ENCODE assay signal across 28 cellular contexts in the genomic region with DNA sequence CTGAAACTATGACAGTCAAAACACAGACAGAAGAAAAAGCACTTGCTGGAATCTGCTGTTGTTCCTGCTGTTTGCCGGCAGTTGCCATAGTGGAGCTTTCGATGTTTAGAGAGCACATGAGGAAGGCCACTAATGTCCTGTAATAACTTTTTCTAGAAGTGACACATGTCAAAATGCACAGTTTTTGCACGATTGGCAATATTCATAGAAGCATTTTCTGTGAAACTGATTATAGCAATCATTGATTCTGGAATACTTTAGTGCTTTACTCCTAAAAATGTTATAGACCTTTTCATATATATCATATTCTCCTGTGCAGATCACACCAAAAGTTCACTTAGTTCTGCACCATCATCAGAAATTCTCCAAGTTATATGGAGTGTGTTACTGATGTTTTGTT.
DNase-seq lines count a peak whose midpoint lies in the region; ATAC-seq, FAIRE-seq and TF ChIP-seq lines count a peak whose summit lies in the region.
"Had no signal": no experiment of that assay in that cellular context is flagged by ENCODE, and none has a peak within 500 bp of the region (broad histone marks: within the 10 kb centered on the region; RNA-seq: fewer than 3 reads in every experiment).

No MANE protein-coding gene starts in this region.

- TF ChIP-seq RAD21 in A549 (conservative IDR thresholded peaks at IDR 0.05 in 1 of 2, IDR thresholded peaks at IDR 0.05 in 1 of 2) = no peak

- H2AFZ ChIP-seq in PC-9 = no peak overlapping the region

- 58% methylated on average over 3 of the region's 3 CpGs for WGBS in A549 (ENCODE audit: missing lambda C conversion rate)

- no peak overlapping the region for H3K4me3 Mint-ChIP-seq in progenitor cell of endocrine pancreas (ENCODE audit: low read depth)
- H3K4me3 Mint-ChIP-seq: CD14-positive monocyte; CD4-positive, alpha-beta T cell; CD8-positive, alpha-beta memory T cell; HFFc6 had no signal

- H3K27ac Mint-ChIP-seq in progenitor cell of endocrine pancreas = peak overlapping the region; percentile 39
- H3K27ac Mint-ChIP-seq: CD14-positive monocyte; CD4-positive, alpha-beta T cell; CD8-positive, alpha-beta memory T cell; HFFc6 had no signal

- BruUV-seq in PC-9 (replicated peaks; lab: Mats Ljungman, UMichigan) = no TSS peak

- no peak for FAIRE-seq in A549 (lab: Jason Lieb, UNC)
- FAIRE-seq: A204.1, GM12878, GM18507, H54 had no signal

- no peak for TF ChIP-seq CTCF in A549 (IDR thresholded peaks at IDR 0.05)
- TF ChIP-seq CTCF in brain microvascular endothelial cell (IDR thresholded peaks at IDR 0.05; ENCODE audit: low read depth, low read length, missing control alignments) = no peak
- no peak for TF ChIP-seq CTCF in progenitor cell of endocrine pancreas (IDR thresholded peaks at IDR 0.05; ENCODE audit: unreplicated experiment)
- no peak for TF ChIP-seq CTCF in PC-9 (conservative IDR thresholded peaks at IDR 0.05)
- TF ChIP-seq CTCF in GM13977 (IDR thresholded peaks at IDR 0.05; ENCODE audit: extremely low read depth, insufficient read depth, missing control alignments) = no peak

- no peaks in the 10 kb centered on the region for H3K27me3 Mint-ChIP-seq in progenitor cell of endocrine pancreas
- H3K27me3 Mint-ChIP-seq: CD4-positive, alpha-beta T cell had no signal

- no peak for ATAC-seq in A549
- ATAC-seq in GM19467 (IDR thresholded peaks at IDR 0.05; ENCODE audit: unreplicated experiment) = no peak
- ATAC-seq: GM12878 had no signal

- no peaks in the 10 kb centered on the region for H3K36me3 Mint-ChIP-seq in progenitor cell of endocrine pancreas (ENCODE audit: insufficient read depth)
- H3K36me3 Mint-ChIP-seq: CD14-positive monocyte; CD8-positive, alpha-beta memory T cell had no signal

- H3K9me3 ChIP-seq in A549 (no peaks in the 10 kb centered on the region), PC-9 (ENCODE audit: insufficient read depth, low read depth) (no peaks in the 10 kb centered on the region)
- H3K9me3 ChIP-seq: BE2C, HAP-1 had no signal

- CTCF ChIA-PET in A549 (lab: Yijun Ruan, JAX) (no interaction called here), PC-9 (lab: Charles Lee) (no interaction called here)

- peaks cover 3% of the 10 kb centered on the region for H3K9me3 Mint-ChIP-seq in progenitor cell of endocrine pancreas (ENCODE audit: low read depth)

- no peaks in the 10 kb centered on the region for H3F3A ChIP-seq in PC-9 (ENCODE audit: insufficient read depth, low read depth)

- TF ChIP-seq POLR2A in A549 (IDR thresholded peaks at IDR 0.05; ENCODE audit: low read length) = no peak

- H3K4me2 ChIP-seq in A549 (no peak overlapping the region), PC-9 (no peak overlapping the region)
- H3K4me2 ChIP-seq: BLaER1 treated with 17β-estradiol and CSF1 and Interleukin-3, amounts not matched to agents 10 nM and 100 nM had no signal

- H3K79me2 ChIP-seq in PC-9 (ENCODE audit: low read depth) = no peaks in the 10 kb centered on the region

- no peak overlapping the region for H3K27ac ChIP-seq in A549
- no peak overlapping the region for H3K27ac ChIP-seq in brain microvascular endothelial cell
- no peak overlapping the region for H3K27ac ChIP-seq in PC-9
- H3K27ac ChIP-seq: 22Rv1; BLaER1 treated with 17β-estradiol and CSF1 and Interleukin-3, amounts not matched to agents 10 nM and 100 nM had no signal

- H3K27me3 ChIP-seq in brain microvascular endothelial cell (replicated peaks) (no peaks in the 10 kb centered on the region), PC-9 (ENCODE audit: insufficient read depth, low read depth) (no peaks in the 10 kb centered on the region)
- H3K27me3 ChIP-seq: BE2C; BLaER1 treated with 17β-estradiol and CSF1 and Interleukin-3, amounts not matched to agents 10 nM and 100 nM had no signal

- POLR2A ChIA-PET in A549 (lab: Yijun Ruan, JAX) (no interaction called here), PC-9 (lab: Charles Lee; ENCODE audit: unreplicated experiment) (no interaction called here)

- H3K4me3 ChIP-seq in A549 (no peak overlapping the region), brain microvascular endothelial cell (ENCODE audit: low read depth, low read length) (no peak overlapping the region), PC-9 (no peak overlapping the region)
- H3K4me3 ChIP-seq: BLaER1 treated with 17β-estradiol and CSF1 and Interleukin-3, amounts not matched to agents 10 nM and 100 nM; GM12878; HAP-1 had no signal

- no peaks in the 10 kb centered on the region for H3K4me1 ChIP-seq in A549
- H3K4me1 ChIP-seq in PC-9 (replicated peaks; ENCODE audit: insufficient read depth) = no peaks in the 10 kb centered on the region
- H3K4me1 ChIP-seq: BE2C, HAP-1 had no signal

- no peak for TF ChIP-seq EP300 in A549 (IDR thresholded peaks at IDR 0.05)

- intact Hi-C loops in PC-9 (cut with micrococcal nuclease; ENCODE audit: unreplicated experiment) = no loop called here

- no peaks in the 10 kb centered on the region for H3K36me3 ChIP-seq in brain microvascular endothelial cell (replicated peaks)
- no peaks in the 10 kb centered on the region for H3K36me3 ChIP-seq in PC-9 (ENCODE audit: low read depth)
- H3K36me3 ChIP-seq: BE2C; BLaER1 treated with 17β-estradiol and CSF1 and Interleukin-3, amounts not matched to agents 10 nM and 100 nM; HAP-1 had no signal

- in situ Hi-C loops in brain microvascular endothelial cell (cut with HindIII; ENCODE audit: low pct_ligation_motif_present, low sequenced_read_pairs) (no loop called here), GM13977 (cut with MboI; ENCODE audit: low pct_unique_long_range_greater_than_20kb, low sequenced_read_pairs, unreplicated experiment) (no loop called here)

- no peaks in the 10 kb centered on the region for H3K9me2 ChIP-seq in PC-9 (ENCODE audit: insufficient read depth)

- DNase-seq in DMS153 (lab: John Stamatoyannopoulos, UW) (peak; percentile 11), DMS153 treated with DMSO at 0.1 percent for 48 hours (lab: John Stamatoyannopoulos, UW; ENCODE audit: unreplicated experiment) (no peak), A549 (ENCODE audit: low read depth in 1 of 2, low spot score in 1 of 2) (no peak), brain microvascular endothelial cell (peak; percentile 11), progenitor cell of endocrine pancreas (ENCODE audit: low spot score, unreplicated experiment) (no peak), PC-9 (no peak), GM13977 (ENCODE audit: low spot score) (no peak)
- DNase-seq: ACHN; AML-193; BE2C; Calu3; CD4-positive, alpha-beta T cell; CD8-positive, alpha-beta memory T cell; COR-L47; DMS79; EL; GDM1; GOT3; HFFc6 had no signal

- no peaks in the 10 kb centered on the region for H4K20me1 ChIP-seq in PC-9 (ENCODE audit: insufficient read depth)
- H4K20me1 ChIP-seq: BLaER1 treated with 17β-estradiol and CSF1 and Interleukin-3, amounts not matched to agents 10 nM and 100 nM had no signal

- peaks cover 16% of the 10 kb centered on the region for H3K4me1 Mint-ChIP-seq in progenitor cell of endocrine pancreas (ENCODE audit: low read depth)
- H3K4me1 Mint-ChIP-seq: CD14-positive monocyte; CD8-positive, alpha-beta memory T cell had no signal

TF ChIP-seq in A549, 52 proteins besides CTCF, POLR2A, EP300 and RAD21:
- TF ChIP-seq, protein P1, sequence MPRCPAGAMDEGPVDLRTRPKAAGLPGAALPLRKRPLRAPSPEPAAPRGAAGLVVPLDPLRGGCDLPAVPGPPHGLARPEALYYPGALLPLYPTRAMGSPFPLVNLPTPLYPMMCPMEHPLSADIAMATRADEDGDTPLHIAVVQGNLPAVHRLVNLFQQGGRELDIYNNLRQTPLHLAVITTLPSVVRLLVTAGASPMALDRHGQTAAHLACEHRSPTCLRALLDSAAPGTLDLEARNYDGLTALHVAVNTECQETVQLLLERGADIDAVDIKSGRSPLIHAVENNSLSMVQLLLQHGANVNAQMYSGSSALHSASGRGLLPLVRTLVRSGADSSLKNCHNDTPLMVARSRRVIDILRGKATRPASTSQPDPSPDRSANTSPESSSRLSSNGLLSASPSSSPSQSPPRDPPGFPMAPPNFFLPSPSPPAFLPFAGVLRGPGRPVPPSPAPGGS (IDR thresholded peaks at IDR 0.05) = no peak
- TF ChIP-seq MAFK (IDR thresholded peaks at IDR 0.05; ENCODE audit: partially characterized antibody) (peak; percentile 56), HOXA7 (CRISPR knock-in tag; IDR thresholded peaks at IDR 0.05) (no peak), BHLHE40 (IDR thresholded peaks at IDR 0.05; ENCODE audit: low read depth, low read length) (no peak)
- TF ChIP-seq, protein P2, sequence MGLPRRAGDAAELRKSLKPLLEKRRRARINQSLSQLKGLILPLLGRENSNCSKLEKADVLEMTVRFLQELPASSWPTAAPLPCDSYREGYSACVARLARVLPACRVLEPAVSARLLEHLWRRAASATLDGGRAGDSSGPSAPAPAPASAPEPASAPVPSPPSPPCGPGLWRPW (IDR thresholded peaks at IDR 0.05) = no peak

Comparison
In these comparisons a context has a peak if more than half of its experiments do, and no peak if none do; other contexts are left out.
1. DNase-seq: peak in DMS153 (single experiment) and brain microvascular endothelial cell (single experiment); none in DMS153 treated with DMSO at 0.1 percent for 48 hours (single experiment), A549 (0 of 2), progenitor cell of endocrine pancreas (single experiment), PC-9 (0 of 2) and GM13977 (single experiment).